Comparison of ENCODE assay signal across 1 cellular context in genomic region chr2:240232961-240233890, GRCh38.
TF ChIP-seq lines count a peak whose summit lies in the region.

No MANE protein-coding gene starts in this region.

TF ChIP-seq in H1, 55 proteins besides CTCF, POLR2A, EP300 and RAD21 (continued from another document):
- TF ChIP-seq JUN (IDR thresholded peaks at IDR 0.05; ENCODE audit: low read depth, low read length) (no peak), MAX (IDR thresholded peaks at IDR 0.05) (no peak), GABPA (IDR thresholded peaks at IDR 0.05; ENCODE audit: borderline replicate concordance, insufficient read depth, low read length) (no peak), E2F6 (IDR thresholded peaks at IDR 0.05) (no peak), TCF12 (IDR thresholded peaks at IDR 0.05; ENCODE audit: low read depth, low read length) (no peak), SIRT6 (IDR thresholded peaks at IDR 0.05; ENCODE audit: low read length) (no peak), TBP (IDR thresholded peaks at IDR 0.05; ENCODE audit: low read depth, low read length) (no peak), PHF8 (conservative IDR thresholded peaks at IDR 0.05; ENCODE audit: low read depth, low read length) (0 out of 2 replicates have a peak, but pooled peaks have one; percentile 32), SP1 (IDR thresholded peaks at IDR 0.05; ENCODE audit: low read depth, low read length) (peak; percentile 5; the same call in 1 of the 2 replicates), MAFK (IDR thresholded peaks at IDR 0.05; ENCODE audit: low read depth, low read length) (no peak), KDM5A (IDR thresholded peaks at IDR 0.05; ENCODE audit: low read length) (no peak), KDM1A (IDR thresholded peaks at IDR 0.05; ENCODE audit: borderline replicate concordance, low read length) (no peak), TEAD4 (IDR thresholded peaks at IDR 0.05; ENCODE audit: low read depth, low read length) (no peak), CBX5 (IDR thresholded peaks at IDR 0.05; ENCODE audit: low read depth, low read length) (no peak), HDAC2 (IDR thresholded peaks at IDR 0.05; ENCODE audit: borderline replicate concordance in 1 of 2, low read depth in 2 of 2, low read length in 2 of 2) (no peak), YY1 (IDR thresholded peaks at IDR 0.05; ENCODE audit: low read depth, low read length) (no peak), POLR2AphosphoS5 (IDR thresholded peaks at IDR 0.05; ENCODE audit: low read depth, low read length) (no peak), RNF2 (IDR thresholded peaks at IDR 0.05; ENCODE audit: borderline replicate concordance, low read depth, low read length, missing control alignments, poor library complexity, severe bottlenecking) (no peak), SIX5 (IDR thresholded peaks at IDR 0.05; ENCODE audit: low read depth, low read length) (no peak), SAP30 (IDR thresholded peaks at IDR 0.05; ENCODE audit: insufficient read depth, insufficient replicate concordance, low read length) (no peak), SIN3A (conservative IDR thresholded peaks at IDR 0.05 in 1 of 2, IDR thresholded peaks at IDR 0.05 in 1 of 2; ENCODE audit: low read depth in 1 of 2, low read length in 2 of 2) (peak in 1 of 2 experiments; percentile 54; a peak in 1 of 4 replicates), NANOG (IDR thresholded peaks at IDR 0.05; ENCODE audit: insufficient read depth, low read depth, low read length, poor library complexity, severe bottlenecking) (no peak), NRF1 (IDR thresholded peaks at IDR 0.05; ENCODE audit: low read depth, low read length) (no peak), CREB1 (IDR thresholded peaks at IDR 0.05) (peak; percentile 51; the same call in 1 of the 2 replicates), POU5F1 (IDR thresholded peaks at IDR 0.05; ENCODE audit: low read depth, low read length) (no peak), EZH2 (IDR thresholded peaks at IDR 0.05; ENCODE audit: low read depth, low read length, severe bottlenecking) (no peak), CHD7 (IDR thresholded peaks at IDR 0.05; ENCODE audit: insufficient replicate concordance, low read length) (no peak)
TF ChIP-seq in H1: peak in this region for 8.
